Comparison of ENCODE assay signal across 25 cellular contexts in the genomic region with DNA sequence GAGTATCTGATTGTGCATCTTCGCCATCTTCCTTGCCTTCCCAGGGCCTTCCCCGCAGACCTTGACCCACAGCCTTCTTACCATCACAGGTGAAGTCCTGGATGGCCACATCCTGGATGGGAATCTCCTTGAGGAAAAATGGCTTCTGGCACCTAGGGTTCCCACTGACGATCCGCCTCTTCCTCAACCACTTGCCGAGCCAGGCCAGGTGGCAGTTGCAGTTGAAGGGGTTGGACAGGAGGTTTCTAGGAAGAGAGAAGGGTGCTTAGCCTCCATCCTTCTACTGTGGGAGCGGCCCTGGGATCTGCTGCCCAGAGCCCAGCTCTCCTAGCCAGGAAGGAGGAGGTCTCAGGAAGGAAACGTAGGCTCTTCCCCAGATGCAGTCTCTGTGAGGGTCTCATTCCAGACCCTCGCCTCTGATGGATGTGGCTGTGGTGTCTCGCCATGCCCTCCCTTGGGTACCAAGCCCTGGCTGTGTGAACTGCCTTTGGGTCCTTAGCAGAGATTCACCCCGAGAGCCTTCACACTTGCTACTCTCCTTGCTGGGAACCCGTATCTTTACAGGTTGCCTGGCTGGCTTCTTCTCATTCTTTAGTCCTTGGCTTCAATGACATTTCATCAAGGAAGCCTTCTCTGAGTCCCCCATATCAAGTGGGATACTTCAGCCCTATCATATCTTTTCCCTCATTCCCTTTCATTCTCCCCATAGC.
"Had no signal": no experiment of that assay in that cellular context is flagged by ENCODE, and none has a peak within 500 bp of the region (broad histone marks: within the 10 kb centered on the region; RNA-seq: fewer than 3 reads in every experiment).

No MANE protein-coding gene starts in this region.

- H3K27ac ChIP-seq: esophagus squamous epithelium, heart right ventricle, neural progenitor cell, pancreas, right lobe of liver, suprapubic skin, transverse colon, upper lobe of right lung had no signal

- H3K27me3 ChIP-seq: heart right ventricle, pancreas, right lobe of liver, suprapubic skin, transverse colon, upper lobe of right lung had no signal

- H2AFZ ChIP-seq: neural progenitor cell had no signal

- H3K9me3 ChIP-seq: esophagus squamous epithelium, pancreas, right lobe of liver, suprapubic skin, transverse colon, upper lobe of right lung had no signal

- H3K36me3 ChIP-seq: neural progenitor cell, pancreas, right lobe of liver, transverse colon had no signal

- H3K4me2 ChIP-seq: neural progenitor cell had no signal

- DNase-seq: central memory CD4-positive, alpha-beta T cell; effector CD8-positive, alpha-beta T cell; esophagus squamous epithelium; foreskin melanocyte; glutamatergic neuron; heart right ventricle; hippocampal formation; kidney glomerular epithelial cell; naive thymus-derived CD4-positive, alpha-beta T cell; nucleus accumbens; pancreas; retina; right lobe of liver; small intestine; stimulated activated CD4-positive, alpha-beta T cell treated with anti-CD3 and anti-CD28 coated beads, Interleukin-12 subunit alpha, Interleukin-12 subunit beta, amount 100 ng/mL, for 4 hours; stimulated activated CD4-positive, alpha-beta T cell treated with anti-CD3 and anti-CD28 coated beads, Interleukin-1b, Interleukin-23, amount 100 ng/mL, for 48 hours; stimulated activated CD4-positive, alpha-beta T cell treated with anti-CD3 and anti-CD28 coated beads, Interleukin-4, amount 100 ng/mL, for 1 hour; stimulated activated CD8-positive, alpha-beta memory T cell treated with anti-CD3 and anti-CD28 coated beads, Interleukin-4, amount 100 ng/mL, for 48 hours; stimulated activated naive CD4-positive, alpha-beta T cell; stimulated activated naive CD8-positive, alpha-beta T cell treated with anti-CD3 and anti-CD28 coated beads, Interleukin-15, amount 100 ng/mL, for 72 hours; transverse colon; upper lobe of right lung had no signal

- H3K4me1 ChIP-seq: esophagus squamous epithelium, heart right ventricle, neural progenitor cell, pancreas, right lobe of liver, suprapubic skin, transverse colon, upper lobe of right lung had no signal

- H3K4me3 ChIP-seq: esophagus squamous epithelium, heart right ventricle, lung, neural progenitor cell, pancreas, right lobe of liver, suprapubic skin, transverse colon, upper lobe of right lung had no signal

- ATAC-seq: heart right ventricle; naive thymus-derived CD4-positive, alpha-beta T cell; pancreas; right lobe of liver; stimulated activated naive CD8-positive, alpha-beta T cell treated with anti-CD3 and anti-CD28 coated beads, Interleukin-15, amount 100 ng/mL, for 72 hours; upper lobe of right lung had no signal
